ENCODE assay signal across 16 cellular contexts in the genomic region with DNA sequence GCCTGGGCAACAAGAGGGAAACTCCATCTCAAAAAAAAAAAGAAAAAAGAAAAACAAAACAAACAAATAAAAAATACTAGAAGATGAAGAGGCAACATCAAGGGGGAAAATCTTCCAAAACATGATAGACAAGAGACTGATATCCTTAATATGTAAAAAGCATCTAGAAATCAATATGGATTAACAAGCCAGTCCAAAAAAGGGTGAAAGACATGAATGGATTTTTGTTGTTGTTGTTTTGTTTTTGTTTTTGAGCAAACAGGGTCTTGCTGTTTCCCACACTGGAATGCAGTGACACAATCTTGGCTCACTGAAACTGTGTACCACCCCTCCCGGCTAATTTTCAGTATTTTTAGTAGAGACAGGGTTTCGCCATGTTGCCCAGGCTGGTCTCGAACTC. TPM values are rescaled to one million over a fixed set of nuclear protein-coding genes. Genes with fewer than 3 reads are reported as not detected.
DNase-seq lines count a peak whose midpoint lies in the region; TF ChIP-seq lines count a peak whose summit lies in the region.
"Had no signal": no experiment of that assay in that cellular context is flagged by ENCODE, and none has a peak within 500 bp of the region (broad histone marks: within the 10 kb centered on the region; RNA-seq: fewer than 3 reads in every experiment).

No MANE protein-coding gene starts in this region.

- no peak overlapping the region for H4K8ac ChIP-seq in trophoblast cell (ENCODE audit: low read depth, low read length)

- H3K79me1 ChIP-seq in trophoblast cell (ENCODE audit: low read length): peaks cover 10% of the 10 kb centered on the region

- peaks cover 0 to 24% (median 14%) of the 10 kb centered on the region in 10 experiments; a peak in 15 of 20 replicates for H3K4me1 ChIP-seq in BLaER1 treated with 17β-estradiol and CSF1 and Interleukin-3, amounts not matched to agents 10 nM and 100 nM
- H3K4me1 ChIP-seq in PC-9 (replicated peaks; ENCODE audit: insufficient read depth) (peaks cover 24% of the 10 kb centered on the region), trophoblast cell (ENCODE audit: control insufficient read depth in 1 of 2, insufficient read depth in 2 of 2, low read length in 2 of 2) (peaks cover 10% of the 10 kb centered on the region in 2 experiments), HAP-1 (peaks cover 5% of the 10 kb centered on the region; the same call in 1 of the 2 replicates)
- H3K4me1 ChIP-seq: A549 had no signal

- H3K27ac ChIP-seq in BLaER1 treated with 17β-estradiol and CSF1 and Interleukin-3, amounts not matched to agents 10 nM and 100 nM: peak overlapping the region in 4 of 11 experiments; percentile 1 to 18 (median 4); a peak in 3 of 22 replicates
- H3K27ac ChIP-seq in PC-9: peak overlapping the region; percentile 73
- no peak overlapping the region for H3K27ac ChIP-seq in trophoblast cell (ENCODE audit: low read depth, low read length)
- H3K27ac ChIP-seq: A549, GM23248 had no signal

- H4K91ac ChIP-seq in trophoblast cell (ENCODE audit: low read depth, low read length): peak overlapping the region; percentile 35

- no peaks in the 10 kb centered on the region for H3K79me2 ChIP-seq in PC-9 (ENCODE audit: low read depth)
- H3K79me2 ChIP-seq in trophoblast cell (ENCODE audit: control insufficient read depth, insufficient read depth, low read length, poor library complexity): peaks cover 2% of the 10 kb centered on the region

- no peak overlapping the region for H4K12ac ChIP-seq in trophoblast cell (ENCODE audit: low read depth, low read length)

- CTCF ChIA-PET in PC-9 (lab: Charles Lee): no interaction called here

- POLR2A ChIA-PET in PC-9 (lab: Charles Lee; ENCODE audit: unreplicated experiment): no interaction called here

- H3K4me3 ChIP-seq in BLaER1 treated with 17β-estradiol and CSF1 and Interleukin-3, amounts not matched to agents 10 nM and 100 nM: no peak overlapping the region
- H3K4me3 ChIP-seq in PC-9 (no peak overlapping the region), trophoblast cell (ENCODE audit: low read depth, low read length) (no peak overlapping the region), HAP-1 (no peak overlapping the region)
- H3K4me3 ChIP-seq: A549, GM23248 had no signal

- WGBS in trophoblast cell (ENCODE audit: extremely low coverage, insufficient coverage, insufficient read length): no CpG with 5 or more reads among the region's 3 CpGs

- no peak overlapping the region for H3K18ac ChIP-seq in trophoblast cell (ENCODE audit: low read length)

- DNase-seq in PC-9: no peak
- no peak for DNase-seq in trophoblast cell
- no peak for DNase-seq in HAP-1 (ENCODE audit: low spot score in 2 of 2)
- no peak for DNase-seq in mesenteric fat pad (ENCODE audit: low spot score)
- no peak for DNase-seq in stimulated activated naive CD4-positive, alpha-beta T cell treated with Interleukin-2 at 50 U/mL for 16 hours (lab: John Stamatoyannopoulos, UW)
- DNase-seq: AML-193; CD4-positive, CD25-positive, alpha-beta regulatory T cell; CD8-positive, alpha-beta memory T cell; COR-L47; GM23248; HCEC 1CT; HFFc6; KG1 had no signal

- no peak overlapping the region for H2BK5ac ChIP-seq in trophoblast cell (ENCODE audit: low read depth, low read length, poor library complexity)

- peak overlapping the region in 7 of 11 experiments; percentile 15 to 66 (median 56); a peak in 10 of 22 replicates for H3K4me2 ChIP-seq in BLaER1 treated with 17β-estradiol and CSF1 and Interleukin-3, amounts not matched to agents 10 nM and 100 nM
- peak overlapping the region; percentile 60; the same call in 1 of the 2 replicates for H3K4me2 ChIP-seq in PC-9
- H3K4me2 ChIP-seq in trophoblast cell (ENCODE audit: low read length): no peak overlapping the region
- H3K4me2 ChIP-seq: A549 had no signal

- H3K4ac ChIP-seq in trophoblast cell (ENCODE audit: low read depth, low read length): no peak overlapping the region

- H3F3A ChIP-seq in PC-9 (ENCODE audit: insufficient read depth, low read depth): peaks cover 15% of the 10 kb centered on the region; the same call in 1 of the 2 replicates

- H3K23ac ChIP-seq in trophoblast cell (ENCODE audit: low read length): no peak overlapping the region

- no peaks in the 10 kb centered on the region for H4K20me1 ChIP-seq in BLaER1 treated with 17β-estradiol and CSF1 and Interleukin-3, amounts not matched to agents 10 nM and 100 nM
- H4K20me1 ChIP-seq in PC-9 (ENCODE audit: insufficient read depth): no peaks in the 10 kb centered on the region

- no peaks in the 10 kb centered on the region for H3K36me3 ChIP-seq in BLaER1 treated with 17β-estradiol and CSF1 and Interleukin-3, amounts not matched to agents 10 nM and 100 nM
- H3K36me3 ChIP-seq in PC-9 (ENCODE audit: low read depth): no peaks in the 10 kb centered on the region
- H3K36me3 ChIP-seq in trophoblast cell (ENCODE audit: control insufficient read depth in 1 of 2, insufficient read depth in 2 of 2, low read length in 2 of 2): no peaks in the 10 kb centered on the region
- no peaks in the 10 kb centered on the region for H3K36me3 ChIP-seq in HAP-1 (replicated peaks)

- H3K14ac ChIP-seq in trophoblast cell (ENCODE audit: low read length): no peak overlapping the region

- H2AFZ ChIP-seq in PC-9 (no peak overlapping the region), trophoblast cell (ENCODE audit: insufficient read depth, low read length, poor library complexity) (no peak overlapping the region)
- H2AFZ ChIP-seq: GM23248 had no signal

- no peak for TF ChIP-seq CTCF in PC-9 (conservative IDR thresholded peaks at IDR 0.05)

- H3K9me3 ChIP-seq in BLaER1 treated with 17β-estradiol and CSF1 and Interleukin-3, amounts not matched to agents 10 nM and 100 nM (replicated peaks in 1 of 11): no peaks in the 10 kb centered on the region
- no peaks in the 10 kb centered on the region for H3K9me3 ChIP-seq in PC-9 (ENCODE audit: insufficient read depth, low read depth)
- peaks cover 2% of the 10 kb centered on the region for H3K9me3 ChIP-seq in trophoblast cell (ENCODE audit: insufficient read depth, low read depth, low read length)
- H3K9me3 ChIP-seq in HAP-1: no peaks in the 10 kb centered on the region
- H3K9me3 ChIP-seq: A549 had no signal

- intact Hi-C loops in PC-9 (cut with micrococcal nuclease; ENCODE audit: unreplicated experiment): loop anchor here (2.0 to 10.0 kb wide), 2 partner anchors 287 to 523 kb away; no protein-coding TSS in a partner anchor

- H2AK5ac ChIP-seq in trophoblast cell (ENCODE audit: low read length): no peak overlapping the region

- H2BK120ac ChIP-seq in trophoblast cell (ENCODE audit: insufficient read depth, low read length, poor library complexity): no peak overlapping the region

- peak overlapping the region in 2 of 11 experiments; percentile 4 to 34; a peak in 1 of 22 replicates for H3K9ac ChIP-seq in BLaER1 treated with 17β-estradiol and CSF1 and Interleukin-3, amounts not matched to agents 10 nM and 100 nM
- no peak overlapping the region for H3K9ac ChIP-seq in trophoblast cell (ENCODE audit: low read length)
- H3K9ac ChIP-seq: GM23248 had no signal

- H3K27me3 ChIP-seq in BLaER1 treated with 17β-estradiol and CSF1 and Interleukin-3, amounts not matched to agents 10 nM and 100 nM: no peaks in the 10 kb centered on the region
- peaks cover 5% of the 10 kb centered on the region; the same call in 1 of the 2 replicates for H3K27me3 ChIP-seq in PC-9 (ENCODE audit: insufficient read depth, low read depth)
- no peaks in the 10 kb centered on the region for H3K27me3 ChIP-seq in trophoblast cell (ENCODE audit: insufficient read depth, low read length)
- H3K27me3 ChIP-seq in HAP-1 (ENCODE audit: low read depth): no peaks in the 10 kb centered on the region

- no peak overlapping the region for H2BK12ac ChIP-seq in trophoblast cell (ENCODE audit: low read length)

- BruUV-seq in PC-9 (replicated peaks; lab: Mats Ljungman, UMichigan): no TSS peak

- in situ Hi-C loops in HAP-1 (cut with MboI; ENCODE audit: low sequenced_read_pairs): loop anchor here (10.0 kb wide), 1 partner anchor 537 kb away; no protein-coding TSS in a partner anchor

- no peaks in the 10 kb centered on the region for H3K9me2 ChIP-seq in PC-9 (ENCODE audit: insufficient read depth)

RNA-seq across cellular contexts. Expression of gene TINCR, which starts 4.0 kb away (rescaled TPM):
- total RNA-seq in PC-9 (2021): 4.4 and 8.0 TPM in 2 replicates
- polyA plus RNA-seq in trophoblast cell (2013): 72.9 and 77.9 TPM in 2 replicates
- total RNA-seq in mesenteric fat pad: 0.48 TPM
- polyA plus RNA-seq: CD4-positive, CD25-positive, alpha-beta regulatory T cell; GM23248; IgD-negative memory B cell had no signal

RNA-seq across cellular contexts. Expression of gene SAFB2, which starts 50.8 kb away (rescaled TPM):
- total RNA-seq in PC-9 (2021) (43.1 and 66.1 TPM in 2 replicates), mesenteric fat pad (64.6 TPM)
- 31.8 and 32.5 TPM in 2 replicates for polyA plus RNA-seq in trophoblast cell (2013)

RNA-seq across cellular contexts. Expression of gene SAFB, which starts 51.1 kb away (rescaled TPM):
- total RNA-seq in PC-9 (2021): 68.7 and 88.7 TPM in 2 replicates
- polyA plus RNA-seq in trophoblast cell (2013): 75.5 and 76.6 TPM in 2 replicates
- 69.9 TPM for total RNA-seq in mesenteric fat pad
